ENCODE assay signal across 8 cellular contexts in the genomic region with DNA sequence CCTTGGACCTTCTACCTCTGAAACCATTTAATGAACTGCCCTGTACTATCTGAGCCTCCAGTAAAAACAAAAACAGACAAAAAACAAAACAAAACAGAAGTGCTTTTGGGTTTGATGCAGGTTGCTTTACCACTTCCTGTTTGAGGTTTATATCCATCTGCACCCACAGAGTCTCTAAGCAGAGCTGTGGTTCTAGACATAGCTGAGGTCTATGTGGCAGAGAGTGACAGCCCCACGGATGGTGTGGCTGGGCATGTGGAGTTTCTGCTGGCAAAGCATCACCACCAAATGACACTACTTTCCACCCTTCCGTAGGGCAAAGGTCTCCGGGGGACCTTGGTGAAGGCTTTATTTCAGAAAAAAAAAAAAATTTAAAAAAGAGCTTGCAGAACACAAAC.
DNase-seq lines count a peak whose midpoint lies in the region; ATAC-seq and TF ChIP-seq lines count a peak whose summit lies in the region.

No MANE protein-coding gene starts in this region.

- no peak for TF ChIP-seq CTCF in NB4 (IDR thresholded peaks at IDR 0.05; ENCODE audit: low read depth, low read length)
- no peak for TF ChIP-seq CTCF in coronary artery (IDR thresholded peaks at IDR 0.05)

- no peak for TF ChIP-seq POLR2A in NB4 (IDR thresholded peaks at IDR 0.05; ENCODE audit: extremely low read depth, insufficient read length)

- H3K4me3 ChIP-seq in NB4 (ENCODE audit: low read depth, low read length): no peak overlapping the region
- H3K4me3 ChIP-seq in coronary artery: no peak overlapping the region

- in situ Hi-C loops in G401 (cut with HindIII; ENCODE audit: low sequenced_read_pairs): no loop called here

- ATAC-seq in GM18517 (IDR thresholded peaks at IDR 0.05; ENCODE audit: unreplicated experiment) (peak; percentile 93), HG02610 (IDR thresholded peaks at IDR 0.05; ENCODE audit: unreplicated experiment) (peak; percentile 86)

- peak; percentile 63 for DNase-seq in NB4 (ENCODE audit: low read depth)
- peak; percentile 11 for DNase-seq in coronary artery (ENCODE audit: low spot score)
- DNase-seq in anterior cingulate cortex (lab: John Stamatoyannopoulos, UW): no peak
- no peak for DNase-seq in NCI-H2107 (lab: John Stamatoyannopoulos, UW)
- DNase-seq in cerebellar cortex (ENCODE audit: low spot score): no peak
- no peak for DNase-seq in G401 (ENCODE audit: low spot score)

- H3K27ac ChIP-seq in coronary artery: no peak overlapping the region

Comparison
In these comparisons a context has a peak if more than half of its experiments do, and no peak if none do; other contexts are left out.
1. DNase-seq: peak in NB4 (single experiment) and coronary artery (single experiment); none in anterior cingulate cortex (0 of 58), NCI-H2107 (single experiment), cerebellar cortex (single experiment) and G401 (single experiment).